ENCODE assay signal across 24 cellular contexts in genomic region chr7:68088894-68089293, GRCh38.
A peak's percentile ranks its signal among the peaks of the same experiment; 100 is the strongest.
DNase-seq lines count a peak whose midpoint lies in the region; ATAC-seq, FAIRE-seq and TF ChIP-seq lines count a peak whose summit lies in the region.
"Had no signal": no experiment of that assay in that cellular context is flagged by ENCODE, and none has a peak within 500 bp of the region (broad histone marks: within the 10 kb centered on the region; RNA-seq: fewer than 3 reads in every experiment).

No MANE protein-coding gene starts in this region.

- no peak overlapping the region for H2AFZ ChIP-seq in mammary epithelial cell (ENCODE audit: low read depth, low read length)

- dilution Hi-C loops in mammary epithelial cell (cut with HindIII; ENCODE audit: low sequenced_read_pairs): no loop called here

- BruUV-seq in mammary epithelial cell (replicated peaks; lab: Mats Ljungman, UMichigan): no TSS peak

- ATAC-seq in A549: no peak
- ATAC-seq: GM12878 had no signal

- no peak for TF ChIP-seq EP300 in A549 (IDR thresholded peaks at IDR 0.05)

- TF ChIP-seq RAD21 in A549 (conservative IDR thresholded peaks at IDR 0.05 in 1 of 2, IDR thresholded peaks at IDR 0.05 in 1 of 2): no peak

- intact Hi-C loops in mammary epithelial cell (cut with micrococcal nuclease) (no loop called here), spleen (cut with DNase I; ENCODE audit: low total_unique reads) (no loop called here)

- DNase-seq in A549 (ENCODE audit: low read depth in 1 of 2, low spot score in 1 of 2) (peak in 1 of 2 experiments; percentile 18), NCI-H226 (peak; percentile 29), mammary epithelial cell (no peak), spleen (no peak), T-helper 1 cell (no peak)
- DNase-seq: 8988T; ACHN; BE2C; C1 segment of cervical spinal cord; CD4-positive, alpha-beta memory T cell; CD4-positive, CD25-positive, alpha-beta regulatory T cell; CD8-positive, alpha-beta memory T cell; COR-L47; DMS 273 treated with DMSO at 0.1 percent for 48 hours; DMS153; DMS53; DMS79; DND-41; EL; GDM1 had no signal

- H3K9me3 ChIP-seq in A549 (no peaks in the 10 kb centered on the region), mammary epithelial cell (replicated peaks; ENCODE audit: insufficient read depth, low read length) (peaks cover 14% of the 10 kb centered on the region), spleen (peaks cover 0 to 74% (median 28%) of the 10 kb centered on the region in 8 donors)
- H3K9me3 ChIP-seq: BE2C had no signal

- TF ChIP-seq CTCF in A549 (IDR thresholded peaks at IDR 0.05): no peak
- TF ChIP-seq CTCF in mammary epithelial cell (conservative IDR thresholded peaks at IDR 0.05 in 1 of 2, IDR thresholded peaks at IDR 0.05 in 1 of 2; ENCODE audit: extremely low read depth in 1 of 2, insufficient read depth in 1 of 2, low read depth in 1 of 2, low read length in 2 of 2): no peak
- TF ChIP-seq CTCF in spleen (IDR thresholded peaks at IDR 0.05 in 8 of 11, conservative IDR thresholded peaks at IDR 0.05 in 3 of 11): no peak

- H3K4me1 ChIP-seq in A549 (peaks cover 8% of the 10 kb centered on the region; the same call in 2 of the 3 replicates), mammary epithelial cell (ENCODE audit: insufficient read depth, low read length) (no peaks in the 10 kb centered on the region), spleen (no peaks in the 10 kb centered on the region)
- H3K4me1 ChIP-seq: BLaER1 had no signal

- no peak overlapping the region for H3K9ac ChIP-seq in mammary epithelial cell (ENCODE audit: insufficient read depth, low read length)
- H3K9ac ChIP-seq: BLaER1 had no signal

- TF ChIP-seq POLR2A in A549 (IDR thresholded peaks at IDR 0.05; ENCODE audit: low read length): no peak
- no peak for TF ChIP-seq POLR2A in spleen (IDR thresholded peaks at IDR 0.05)

- in situ Hi-C loops in mammary epithelial cell (cut with MboI; ENCODE audit: low sequenced_read_pairs in 2 of 2): no loop called here

- H3K36me3 ChIP-seq in mammary epithelial cell (ENCODE audit: insufficient read depth, low read length): no peaks in the 10 kb centered on the region
- no peaks in the 10 kb centered on the region for H3K36me3 ChIP-seq in spleen
- H3K36me3 ChIP-seq: BE2C, BLaER1 had no signal

- 16% methylated on average over 1 of the region's 1 CpG for WGBS in A549 (ENCODE audit: missing lambda C conversion rate)
- WGBS in mammary epithelial cell (ENCODE audit: low coverage, missing lambda C conversion rate): 50% methylated on average over 1 of the region's 1 CpG
- 69 to 96% (median 82%) methylated on average over 1 of the region's 1 CpG for WGBS in spleen, 5 donors

- POLR2A ChIA-PET in A549 (lab: Yijun Ruan, JAX): no interaction called here

- H4K20me1 ChIP-seq in mammary epithelial cell (ENCODE audit: insufficient read depth, low read length): no peaks in the 10 kb centered on the region
- H4K20me1 ChIP-seq: BLaER1 had no signal

- H3K27me3 ChIP-seq in mammary epithelial cell (ENCODE audit: insufficient read depth, low read length): no peaks in the 10 kb centered on the region
- no peaks in the 10 kb centered on the region for H3K27me3 ChIP-seq in spleen (replicated peaks in 1 of 7)
- H3K27me3 ChIP-seq: BE2C, BLaER1 had no signal

- FAIRE-seq in A549 (lab: Jason Lieb, UNC): no peak
- FAIRE-seq: GM12878, GM12892, GM18507 had no signal

- CTCF ChIA-PET in A549 (lab: Yijun Ruan, JAX) (no interaction called here), mammary epithelial cell (lab: Charles Lee; ENCODE audit: low non-redundant PET) (no interaction called here)

- H3K4me2 ChIP-seq in A549 (peak overlapping the region; percentile 13; the same call in 1 of the 3 replicates), mammary epithelial cell (ENCODE audit: insufficient read depth, low read depth, low read length) (no peak overlapping the region)
- H3K4me2 ChIP-seq: BLaER1 had no signal

- H3K79me2 ChIP-seq in mammary epithelial cell (ENCODE audit: insufficient read depth, low read length): no peaks in the 10 kb centered on the region

- no peak overlapping the region for H3K4me3 ChIP-seq in A549
- H3K4me3 ChIP-seq in mammary epithelial cell (replicated peaks in 1 of 3; ENCODE audit: insufficient read depth in 1 of 3, low read depth in 2 of 3, low read length in 3 of 3): no peak overlapping the region
- no peak overlapping the region for H3K4me3 ChIP-seq in spleen
- H3K4me3 ChIP-seq: BLaER1, GM12878 had no signal

- H3K27ac ChIP-seq in A549: peak overlapping the region; percentile 20 to 23; a peak in 3 of 6 replicates
- no peak overlapping the region for H3K27ac ChIP-seq in mammary epithelial cell (ENCODE audit: insufficient read depth, low read depth, low read length)
- H3K27ac ChIP-seq in spleen: no peak overlapping the region
- H3K27ac ChIP-seq: BLaER1 had no signal

TF ChIP-seq in A549, 52 proteins besides CTCF, POLR2A, EP300 and RAD21:
- TF ChIP-seq, protein P1, sequence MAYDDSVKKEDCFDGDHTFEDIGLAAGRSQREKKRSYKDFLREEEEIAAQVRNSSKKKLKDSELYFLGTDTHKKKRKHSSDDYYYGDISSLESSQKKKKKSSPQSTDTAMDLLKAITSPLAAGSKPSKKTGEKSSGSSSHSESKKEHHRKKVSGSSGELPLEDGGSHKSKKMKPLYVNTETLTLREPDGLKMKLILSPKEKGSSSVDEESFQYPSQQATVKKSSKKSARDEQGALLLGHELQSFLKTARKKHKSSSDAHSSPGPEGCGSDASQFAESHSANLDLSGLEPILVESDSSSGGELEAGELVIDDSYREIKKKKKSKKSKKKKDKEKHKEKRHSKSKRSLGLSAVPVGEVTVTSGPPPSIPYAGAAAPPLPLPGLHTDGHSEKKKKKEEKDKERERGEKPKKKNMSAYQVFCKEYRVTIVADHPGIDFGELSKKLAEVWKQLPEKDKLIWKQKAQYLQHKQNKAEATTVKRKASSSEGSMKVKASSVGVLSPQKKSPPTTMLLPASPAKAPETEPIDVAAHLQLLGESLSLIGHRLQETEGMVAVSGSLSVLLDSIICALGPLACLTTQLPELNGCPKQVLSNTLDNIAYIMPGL (CRISPR knock-in tag; IDR thresholded peaks at IDR 0.05; ENCODE audit: borderline replicate concordance): no peak
- peak; percentile 23 for TF ChIP-seq MAFK (IDR thresholded peaks at IDR 0.05; ENCODE audit: partially characterized antibody)

Comparison
In these comparisons a context has a peak if more than half of its experiments do, and no peak if none do; other contexts are left out.
1. H3K27ac ChIP-seq: peak in A549 (2 of 2); none in mammary epithelial cell (single experiment) and spleen (0 of 8).